16 cellular contexts compared by ENCODE assay signal in the genomic region with DNA sequence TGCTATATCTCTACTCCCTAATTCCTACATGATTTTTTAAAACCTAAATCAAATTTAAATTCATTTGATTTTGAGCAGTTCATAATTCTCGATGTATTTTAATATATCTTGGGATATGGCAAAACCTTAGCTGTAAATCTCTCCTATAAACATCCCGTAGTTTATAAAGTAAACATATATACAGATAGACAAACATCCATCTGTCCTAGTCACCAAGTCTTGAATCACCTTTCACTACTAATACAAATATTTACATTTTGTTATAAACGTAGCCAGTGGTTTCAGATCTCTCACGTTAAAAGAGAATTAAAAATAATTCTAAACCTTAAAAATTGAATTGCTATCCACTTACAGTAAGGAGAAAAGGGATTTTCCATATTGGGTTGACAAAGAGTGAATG.
A peak's percentile ranks its signal among the peaks of the same experiment; 100 is the strongest.
DNase-seq lines count a peak whose midpoint lies in the region; ATAC-seq and TF ChIP-seq lines count a peak whose summit lies in the region.
"Had no signal": no experiment of that assay in that cellular context is flagged by ENCODE, and none has a peak within 500 bp of the region (broad histone marks: within the 10 kb centered on the region; RNA-seq: fewer than 3 reads in every experiment).

No MANE protein-coding gene starts in this region.

- H3K4me1 Mint-ChIP-seq in neural progenitor cell = no peaks in the 10 kb centered on the region
- H3K4me1 Mint-ChIP-seq: CD4-positive, CD25-positive, alpha-beta regulatory T cell; H9 had no signal

- intact Hi-C loops in OCI-LY7 (cut with micrococcal nuclease; ENCODE audit: unreplicated experiment) (loop anchor here (2.0 to 5.0 kb wide), 2 partner anchors 65 to 108 kb away; partner anchors contain the start of gene TSHR), body of pancreas (cut with DNase I) (no loop called here)

- H3K79me2 ChIP-seq in Karpas-422 (ENCODE audit: low read length) (no peaks in the 10 kb centered on the region), OCI-LY7 (ENCODE audit: insufficient read depth, low read depth, low read length) (no peaks in the 10 kb centered on the region), neural progenitor cell (ENCODE audit: low read depth) (no peaks in the 10 kb centered on the region)

- H3K27ac Mint-ChIP-seq in neural progenitor cell = no peak overlapping the region
- H3K27ac Mint-ChIP-seq: CD4-positive, CD25-positive, alpha-beta regulatory T cell; H9 had no signal

- BruUV-seq in OCI-LY7 (replicated peaks; lab: Mats Ljungman, UMichigan) = no TSS peak

- H3K36me3 ChIP-seq in Karpas-422 (ENCODE audit: insufficient read depth, low read length) (no peaks in the 10 kb centered on the region), OCI-LY7 (ENCODE audit: insufficient read depth, low read length) (no peaks in the 10 kb centered on the region), neural progenitor cell (no peaks in the 10 kb centered on the region), body of pancreas (replicated peaks in 1 of 2; ENCODE audit: insufficient read depth in 1 of 2, low read depth in 2 of 2) (no peaks in the 10 kb centered on the region)
- H3K36me3 ChIP-seq: BE2C had no signal

- H3K4me3 ChIP-seq in Karpas-422 (ENCODE audit: low read length) (no peak overlapping the region), OCI-LY7 (ENCODE audit: low read depth, low read length, poor library complexity, severe bottlenecking) (no peak overlapping the region), neural progenitor cell (no peak overlapping the region), coronary artery (no peak overlapping the region), body of pancreas (no peak overlapping the region)
- H3K4me3 ChIP-seq: GM12878 had no signal

- H3K36me3 Mint-ChIP-seq in neural progenitor cell = no peaks in the 10 kb centered on the region
- H3K36me3 Mint-ChIP-seq: CD4-positive, CD25-positive, alpha-beta regulatory T cell had no signal

- H3K4me3 Mint-ChIP-seq in neural progenitor cell = no peak overlapping the region
- H3K4me3 Mint-ChIP-seq: CD4-positive, CD25-positive, alpha-beta regulatory T cell; H9 had no signal

- H3K27me3 Mint-ChIP-seq in neural progenitor cell (ENCODE audit: insufficient read depth, low read depth) = no peaks in the 10 kb centered on the region
- H3K27me3 Mint-ChIP-seq: CD4-positive, CD25-positive, alpha-beta regulatory T cell had no signal

- H3K4me1 ChIP-seq in Karpas-422 (ENCODE audit: low read length) (peaks cover 14% of the 10 kb centered on the region), OCI-LY7 (ENCODE audit: insufficient read depth, low read length, poor library complexity, severe bottlenecking) (no peaks in the 10 kb centered on the region), neural progenitor cell (no peaks in the 10 kb centered on the region), body of pancreas (no peaks in the 10 kb centered on the region)
- H3K4me1 ChIP-seq: BE2C, Caco-2 had no signal

- no peak for TF ChIP-seq POLR2A in body of pancreas (IDR thresholded peaks at IDR 0.05)

- ATAC-seq in GM18517 (IDR thresholded peaks at IDR 0.05; ENCODE audit: unreplicated experiment) (no peak), HG03045 (IDR thresholded peaks at IDR 0.05; ENCODE audit: unreplicated experiment) (no peak), body of pancreas (no peak)

- H4K20me1 ChIP-seq in Karpas-422 (ENCODE audit: insufficient read depth, low read depth, low read length) (no peaks in the 10 kb centered on the region), OCI-LY7 (ENCODE audit: insufficient read depth, low read length) (no peaks in the 10 kb centered on the region), neural progenitor cell (ENCODE audit: low read depth) (no peaks in the 10 kb centered on the region)

- H3K4me2 ChIP-seq in Karpas-422 (ENCODE audit: low read depth, low read length, poor library complexity, severe bottlenecking) (peak overlapping the region; percentile 48), OCI-LY7 (ENCODE audit: low read length) (no peak overlapping the region), neural progenitor cell (no peak overlapping the region)

- no peaks in the 10 kb centered on the region for H3K9me3 ChIP-seq in Karpas-422 (ENCODE audit: low read length)
- H3K9me3 ChIP-seq in OCI-LY7 (ENCODE audit: low read length) = no peaks in the 10 kb centered on the region
- H3K9me3 ChIP-seq in neural progenitor cell (ENCODE audit: low read depth) = no peaks in the 10 kb centered on the region
- H3K9me3 ChIP-seq in body of pancreas = no peaks in the 10 kb centered on the region
- H3K9me3 ChIP-seq: BE2C, Caco-2 had no signal

- no peak overlapping the region for H3K9ac ChIP-seq in Karpas-422 (ENCODE audit: low read length)
- no peak overlapping the region for H3K9ac ChIP-seq in neural progenitor cell

- H3K27me3 ChIP-seq in Karpas-422 (ENCODE audit: low read length) (no peaks in the 10 kb centered on the region), neural progenitor cell (no peaks in the 10 kb centered on the region), body of pancreas (no peaks in the 10 kb centered on the region)
- H3K27me3 ChIP-seq: BE2C had no signal

- H2AFZ ChIP-seq in Karpas-422 (ENCODE audit: low read length) (peak overlapping the region; percentile 89), OCI-LY7 (ENCODE audit: low read length) (peak overlapping the region; percentile 23; the same call in 1 of the 2 replicates), neural progenitor cell (replicated peaks) (peak overlapping the region; percentile 51)

- DNase-seq in Karpas-422 = no peak
- no peak for DNase-seq in OCI-LY7 (ENCODE audit: low spot score)
- DNase-seq in neural progenitor cell (ENCODE audit: low spot score) = no peak
- DNase-seq in coronary artery (ENCODE audit: low spot score) = no peak
- DNase-seq in body of pancreas = no peak
- DNase-seq: ACHN, C1 segment of cervical spinal cord, GOT3 had no signal

- no peaks in the 10 kb centered on the region for H3K9me3 Mint-ChIP-seq in neural progenitor cell
- H3K9me3 Mint-ChIP-seq: H9 had no signal

- CTCF ChIA-PET in OCI-LY7 (lab: Charles Lee; ENCODE audit: unreplicated experiment) = no interaction called here

- no peaks in the 10 kb centered on the region for H3K9me2 ChIP-seq in Karpas-422 (replicated peaks; ENCODE audit: insufficient read depth, low read length)
- 0 out of 2 replicates have a peak, but pooled peaks cover 8% of the 10 kb centered on the region for H3K9me2 ChIP-seq in OCI-LY7 (ENCODE audit: insufficient read depth, low read length)

- no peaks in the 10 kb centered on the region for H3F3A ChIP-seq in neural progenitor cell (ENCODE audit: low read depth)

- POLR2A ChIA-PET in OCI-LY7 (lab: Charles Lee) = no interaction called here

- no peak for TF ChIP-seq CTCF in OCI-LY7 (conservative IDR thresholded peaks at IDR 0.05; ENCODE audit: low read length)
- no peak for TF ChIP-seq CTCF in neural progenitor cell (IDR thresholded peaks at IDR 0.05)
- no peak for TF ChIP-seq CTCF in coronary artery (IDR thresholded peaks at IDR 0.05)
- TF ChIP-seq CTCF in body of pancreas (IDR thresholded peaks at IDR 0.05) = no peak

- H3K27ac ChIP-seq in Karpas-422 (ENCODE audit: low read length) (no peak overlapping the region; the same call in 1 of the 2 replicates), OCI-LY7 (ENCODE audit: low read depth, low read length, poor library complexity, severe bottlenecking) (no peak overlapping the region), neural progenitor cell (no peak overlapping the region), coronary artery (no peak overlapping the region), body of pancreas (no peak overlapping the region)
- H3K27ac ChIP-seq: HL-60 had no signal

- WGBS in body of pancreas, 2 donors = 28 to 31% methylated on average over 4 of the region's 4 CpGs

Comparison
In these comparisons a context has a peak if more than half of its experiments do, and no peak if none do; other contexts are left out.
1. H2AFZ ChIP-seq: peak in every context shown above with its lines; median percentile 89 in Karpas-422; 51 in neural progenitor cell; 23 in OCI-LY7.